In the genomic region with DNA sequence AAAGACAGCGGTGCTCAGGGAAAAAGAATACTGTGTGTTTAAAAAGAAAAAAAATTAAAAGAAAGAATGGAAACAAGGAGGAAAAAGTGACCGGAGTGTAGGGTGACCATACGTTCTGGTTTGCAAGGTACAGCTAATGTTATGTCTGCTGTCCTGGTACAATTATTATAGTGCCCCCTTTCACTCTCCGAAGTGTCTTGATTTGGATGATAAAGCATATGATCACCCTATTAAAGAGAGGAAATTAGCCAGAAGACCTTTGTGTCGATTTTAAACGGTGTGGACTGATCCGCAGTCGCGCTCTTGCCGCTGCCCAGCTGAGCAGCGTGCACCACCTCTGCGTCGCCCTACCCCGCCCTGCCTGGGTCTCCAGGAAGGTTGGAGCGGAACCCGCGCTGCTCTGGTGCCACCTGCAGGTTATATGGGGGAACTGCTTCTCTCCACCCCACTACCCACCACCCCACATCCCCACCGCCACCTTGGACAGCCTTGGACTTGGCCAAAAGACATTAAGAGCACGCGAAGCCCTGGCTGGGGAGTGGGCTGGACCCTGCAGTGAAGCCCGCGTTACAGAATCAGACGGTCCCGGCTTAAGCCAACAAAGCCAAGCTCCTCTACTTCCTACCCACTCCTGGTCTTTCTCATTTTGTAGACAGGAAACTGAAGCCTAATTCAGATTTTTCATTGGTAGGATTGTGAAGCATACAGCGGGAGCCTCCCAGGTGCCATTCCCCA, we compare ENCODE assay signal across 8 cellular contexts. TPM values are rescaled to one million over a fixed set of nuclear protein-coding genes. Genes with fewer than 3 reads are reported as not detected.
DNase-seq lines count a peak whose midpoint lies in the region; ATAC-seq and TF ChIP-seq lines count a peak whose summit lies in the region.

No MANE protein-coding gene starts in this region.

- H3K4me3 Mint-ChIP-seq in naive B cell: peak overlapping the region in 6 of 8 donors; percentile 9 to 71 (median 51)

- H3K4me3 ChIP-seq in AG09309 (ENCODE audit: control insufficient read depth, low read depth, low read length): peak overlapping the region; percentile 9; the same call in 1 of the 2 replicates
- peak overlapping the region in 2 of 4 donors; percentile 13 to 37 for H3K4me3 ChIP-seq in esophagus squamous epithelium

- no peak for TF ChIP-seq POLR2A in esophagus squamous epithelium (IDR thresholded peaks at IDR 0.05)

- no peak overlapping the region for H3K27ac Mint-ChIP-seq in naive B cell

- peaks cover 57 to 65% (median 61%) of the 10 kb centered on the region in 3 donors for H3K27me3 Mint-ChIP-seq in naive B cell

- peaks cover 0 to 1% (median 0%) of the 10 kb centered on the region in 7 donors for H3K9me3 Mint-ChIP-seq in naive B cell

- intact Hi-C loops in esophagus squamous epithelium (cut with DNase I): no loop called here

- DNase-seq in AG09309 (ENCODE audit: low read depth): no peak
- peak; percentile 84 for DNase-seq in GM19238 (ENCODE audit: insufficient read length, low spot score)
- peak; percentile 97 for DNase-seq in HuH-7 (ENCODE audit: low spot score)
- peak; percentile 88 for DNase-seq in OCI-M1 (lab: John Stamatoyannopoulos, UW)
- peak; percentile 70 for DNase-seq in activated T-cell treated with anti-CD3 and anti-CD28 coated beads for 4 hours
- no peak for DNase-seq in esophagus squamous epithelium (lab: John Stamatoyannopoulos, UW)
- DNase-seq in naive B cell: peak; percentile 77
- peak; percentile 58 for DNase-seq in stimulated activated CD8-positive, alpha-beta memory T cell treated with anti-CD3 and anti-CD28 coated beads, Interleukin-7, amount 100 ng/mL, for 24 hours (ENCODE audit: low read depth)

- 4 to 7% methylated on average over 18 to 23 of the region's 25 CpGs for WGBS in esophagus squamous epithelium, 2 donors

- H3K36me3 ChIP-seq in esophagus squamous epithelium: no peaks in the 10 kb centered on the region

- H3K27ac ChIP-seq in esophagus squamous epithelium: no peak overlapping the region

- H3K27me3 ChIP-seq in esophagus squamous epithelium: peaks cover 0 to 64% (median 0%) of the 10 kb centered on the region in 4 donors

- no peaks in the 10 kb centered on the region for H3K36me3 Mint-ChIP-seq in naive B cell

- H3K9me3 ChIP-seq in esophagus squamous epithelium: no peaks in the 10 kb centered on the region

- ATAC-seq in naive B cell (ENCODE audit: low read depth in 2 of 2): peak; percentile 99

- TF ChIP-seq CTCF in AG09309 (IDR thresholded peaks at IDR 0.05; ENCODE audit: control insufficient read depth, insufficient read depth, low read depth, low read length, missing control alignments) (peak; percentile 92), esophagus squamous epithelium (IDR thresholded peaks at IDR 0.05) (peak; percentile 79 to 97 (median 84))

- H3K4me1 Mint-ChIP-seq in naive B cell: peaks cover 0 to 13% (median 12%) of the 10 kb centered on the region in 3 donors

- peaks cover 0 to 10% (median 0%) of the 10 kb centered on the region in 3 donors for H3K4me1 ChIP-seq in esophagus squamous epithelium

RNA-seq across cellular contexts. Expression of gene UBE2Q2, which starts 41.2 kb away (rescaled TPM):
- total RNA-seq in esophagus squamous epithelium: 10 to 100 TPM in 3 of 4 donors, 1 to 10 TPM in 1; 9.1 to 40.2 (median 25.6) TPM
- polyA plus RNA-seq in naive B cell (ENCODE audit: low read depth in 6 of 6): 10 to 100 TPM; 10.9 to 18.1 (median 13.4) TPM

Comparison
In these comparisons a context has a peak if more than half of its experiments do, and no peak if none do; other contexts are left out.
1. DNase-seq: peak in GM19238 (single experiment), HuH-7 (single experiment), OCI-M1 (single experiment), activated T-cell treated with anti-CD3 and anti-CD28 coated beads for 4 hours (single experiment), naive B cell (single experiment) and stimulated activated CD8-positive, alpha-beta memory T cell treated with anti-CD3 and anti-CD28 coated beads, Interleukin-7, amount 100 ng/mL, for 24 hours (single experiment); none in AG09309 (single experiment) and esophagus squamous epithelium (single experiment).